In the genomic region with DNA sequence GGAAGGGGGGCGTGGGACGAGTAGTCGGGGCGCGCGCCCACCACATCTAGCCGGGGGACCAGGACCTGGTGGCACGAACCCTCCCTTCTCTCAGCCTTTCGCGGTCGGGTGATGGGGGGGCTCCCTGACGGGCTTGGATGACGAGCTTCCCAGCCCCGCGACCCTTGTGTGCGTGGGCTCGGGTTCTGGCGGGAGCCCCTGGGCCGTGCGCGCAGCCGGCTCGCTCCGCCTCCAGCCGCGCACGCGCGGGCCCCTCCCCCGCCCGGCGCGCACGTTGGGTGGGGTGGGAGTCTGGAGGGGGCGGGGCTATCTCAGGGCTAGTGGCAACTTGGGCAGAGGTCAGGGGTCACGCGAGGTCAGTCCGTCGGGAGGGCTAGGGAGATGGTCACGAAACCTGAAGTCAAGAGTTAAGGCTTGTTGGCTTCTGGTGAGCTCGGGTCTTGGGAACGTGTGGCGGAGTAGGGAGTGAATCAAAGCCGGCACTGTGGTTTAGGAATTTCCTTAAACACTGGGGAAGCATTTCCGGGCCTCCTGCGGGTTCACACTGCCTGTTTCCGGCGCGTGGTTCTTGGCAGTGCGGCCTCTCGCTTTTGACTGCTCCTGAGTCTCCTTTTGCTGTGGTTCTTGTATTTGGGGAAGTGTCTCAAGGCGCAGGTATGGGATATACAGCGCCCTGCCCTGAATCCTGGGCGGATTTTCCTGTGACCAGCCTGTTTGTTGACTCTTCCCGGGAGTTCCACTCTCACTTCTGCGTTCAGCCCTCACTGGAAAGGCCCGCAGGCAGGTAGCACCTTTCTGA, we compare ENCODE assay signal across 8 cellular contexts. TPM values are rescaled to one million over a fixed set of nuclear protein-coding genes. Genes with fewer than 3 reads are reported as not detected.
DNase-seq lines count a peak whose midpoint lies in the region; ATAC-seq and TF ChIP-seq lines count a peak whose summit lies in the region.

A gene (plus strand): TSS at position 356 of the 799 bp plus-strand sequence. CDS start 1,654 bp downstream, outside the sequence.

- DNase-seq in EL (peak; percentile 83), H4 (ENCODE audit: low spot score) (peak; percentile 58), LoVo (ENCODE audit: low spot score) (peak; percentile 79), SJSA1 (ENCODE audit: low read depth in 1 of 2, low spot score in 2 of 2) (peak; percentile 81 to 93), foreskin fibroblast (peak; percentile 70 to 91), neural crest cell (ENCODE audit: low read depth, low spot score) (peak; percentile 87)
- peak; percentile 59 for DNase-seq in activated gamma-delta T cell treated with anti-CD3 and anti-CD28 coated beads, Interleukin-2, amount 50 U/mL, for 16 hours (ENCODE audit: low read depth)
- DNase-seq in stimulated activated naive CD8-positive, alpha-beta T cell treated with anti-CD3 and anti-CD28 coated beads, Interleukin-15, amount 100 ng/mL, for 72 hours, result peak; percentile 84 to 89

- H3K27me3 Mint-ChIP-seq in neural crest cell (ENCODE audit: low read depth), result peaks cover 5% of the 10 kb centered on the region
- H3K27me3 Mint-ChIP-seq in stimulated activated naive CD8-positive, alpha-beta T cell treated with anti-CD3 and anti-CD28 coated beads, Interleukin-15, amount 100 ng/mL, for 72 hours, result no peaks in the 10 kb centered on the region

- peaks cover 34% of the 10 kb centered on the region for H3K4me1 Mint-ChIP-seq in neural crest cell
- H3K4me1 Mint-ChIP-seq in stimulated activated naive CD8-positive, alpha-beta T cell treated with anti-CD3 and anti-CD28 coated beads, Interleukin-15, amount 100 ng/mL, for 72 hours, result peaks cover 46% of the 10 kb centered on the region

- H3K4me1 ChIP-seq in SJSA1 (replicated peaks), result peaks cover 13% of the 10 kb centered on the region

- H3K9me3 Mint-ChIP-seq in neural crest cell, result no peaks in the 10 kb centered on the region
- no peaks in the 10 kb centered on the region for H3K9me3 Mint-ChIP-seq in stimulated activated naive CD8-positive, alpha-beta T cell treated with anti-CD3 and anti-CD28 coated beads, Interleukin-15, amount 100 ng/mL, for 72 hours

- H3K27ac Mint-ChIP-seq in neural crest cell (ENCODE audit: unreplicated experiment), result peak within 1 kb of the TSS; percentile 100
- H3K27ac Mint-ChIP-seq in stimulated activated naive CD8-positive, alpha-beta T cell treated with anti-CD3 and anti-CD28 coated beads, Interleukin-15, amount 100 ng/mL, for 72 hours, result peak within 1 kb of the TSS; percentile 100

- H3K27me3 ChIP-seq in SJSA1 (replicated peaks), result no peaks in the 10 kb centered on the region

- peak within 1 kb of the TSS; percentile 80 for H3K4me3 ChIP-seq in SJSA1
- peak within 1 kb of the TSS; percentile 85 to 89 for H3K4me3 ChIP-seq in foreskin fibroblast (ENCODE audit: low read depth in 1 of 2, low read length in 2 of 2)

- peak within 1 kb of the TSS; percentile 97 for H3K4me3 Mint-ChIP-seq in neural crest cell
- peak within 1 kb of the TSS; percentile 84 to 98 for H3K4me3 Mint-ChIP-seq in stimulated activated naive CD8-positive, alpha-beta T cell treated with anti-CD3 and anti-CD28 coated beads, Interleukin-15, amount 100 ng/mL, for 72 hours

- peak; percentile 51 for ATAC-seq in stimulated activated naive CD8-positive, alpha-beta T cell treated with anti-CD3 and anti-CD28 coated beads, Interleukin-15, amount 100 ng/mL, for 72 hours

- peak within 1 kb of the TSS; percentile 99 for H3K27ac ChIP-seq in SJSA1

- peaks cover 52% of the 10 kb centered on the region for H3K36me3 ChIP-seq in SJSA1

- H3K9me3 ChIP-seq in SJSA1 (replicated peaks), result no peaks in the 10 kb centered on the region

- TF ChIP-seq CTCF in foreskin fibroblast (IDR thresholded peaks at IDR 0.05; ENCODE audit: low read depth, low read length) (no peak), neural crest cell (conservative IDR thresholded peaks at IDR 0.05) (no peak)

- H3K36me3 Mint-ChIP-seq in neural crest cell (ENCODE audit: low read depth), result peaks cover 12% of the 10 kb centered on the region

RNA-seq across cellular contexts. Expression of the gene that starts here (rescaled TPM):
- total RNA-seq in H4 (2014; rRNA removed; shearing (Covaris generic)), result 5.0 and 6.2 TPM in 2 replicates
- 9.4 and 14.3 TPM in 2 replicates for total RNA-seq in SJSA1 (2014; rRNA removed; shearing (Covaris generic))
- 94.5 and 100.0 TPM in 2 replicates for total RNA-seq in neural crest cell

Comparison
In these comparisons a context has a peak if more than half of its experiments do, and no peak if none do; other contexts are left out.
1. Peak in every context shown above with its lines: DNase-seq, ATAC-seq, H3K4me3 ChIP-seq and H3K27ac ChIP-seq.